8 cellular contexts compared by ENCODE assay signal in genomic region chr19:20247016-20247683, GRCh38.
DNase-seq lines count a peak whose midpoint lies in the region; ATAC-seq lines count a peak whose summit lies in the region.

No MANE protein-coding gene starts in this region.

- intact Hi-C loops in Right ventricle myocardium superior (cut with DNase I) (no loop called here), Right ventricle myocardium inferior (cut with DNase I) (no loop called here)

- no peak for DNase-seq in Right ventricle myocardium superior
- no peak for DNase-seq in Right ventricle myocardium inferior (ENCODE audit: missing footprints)
- DNase-seq in activated CD4-positive, alpha-beta T cell treated with anti-CD3 and anti-CD28 coated beads, Interleukin-2, amount 50 U/mL, for 48 hours, result peak; percentile 37 to 41
- peak; percentile 6 for DNase-seq in hepatic stellate cell (ENCODE audit: low spot score)
- peak; percentile 30 for DNase-seq in stimulated activated CD4-positive, alpha-beta T cell treated with anti-CD3 and anti-CD28 coated beads, Interleukin-4, amount 100 ng/mL, for 24 hours
- no peak for DNase-seq in H4 (ENCODE audit: low spot score)

- ATAC-seq in Right ventricle myocardium superior (ENCODE audit: poor library complexity) (peak; percentile 52), Right ventricle myocardium inferior (no peak), HG02623 (IDR thresholded peaks at IDR 0.05; ENCODE audit: unreplicated experiment) (no peak), HG03159 (IDR thresholded peaks at IDR 0.05; ENCODE audit: unreplicated experiment) (no peak)

Comparison
In these comparisons a context has a peak if more than half of its experiments do, and no peak if none do; other contexts are left out.
1. DNase-seq: peak in activated CD4-positive, alpha-beta T cell treated with anti-CD3 and anti-CD28 coated beads, Interleukin-2, amount 50 U/mL, for 48 hours (2 of 2), hepatic stellate cell (single experiment) and stimulated activated CD4-positive, alpha-beta T cell treated with anti-CD3 and anti-CD28 coated beads, Interleukin-4, amount 100 ng/mL, for 24 hours (single experiment); none in Right ventricle myocardium superior (single experiment), Right ventricle myocardium inferior (single experiment) and H4 (single experiment).